ENCODE assay signal across 8 cellular contexts in genomic region chr16:50741808-50742520, GRCh38. TPM values are rescaled to one million over a fixed set of nuclear protein-coding genes. Genes with fewer than 3 reads are reported as not detected.
DNase-seq lines count a peak whose midpoint lies in the region; ATAC-seq and TF ChIP-seq lines count a peak whose summit lies in the region.

Gene CYLD, plus strand, starts transcription at chr16:50742086. Its CDS starts 7,613 bp downstream, at chr16:50749699.

- no peaks in the 10 kb centered on the region; the same call in 1 of the 2 replicates for H3K27me3 ChIP-seq in PC-9 (ENCODE audit: insufficient read depth, low read depth)

- H3F3A ChIP-seq in PC-9 (ENCODE audit: insufficient read depth, low read depth) = peaks cover 24% of the 10 kb centered on the region

- H4K20me1 ChIP-seq in PC-9 (ENCODE audit: insufficient read depth) = no peaks in the 10 kb centered on the region

- CTCF ChIA-PET in PC-9 (lab: Charles Lee) = interaction anchor here (0.7 kb wide), 1 partner anchor 64 kb away, joined by 4 read pairs; no protein-coding TSS in a partner anchor

- peak within 1 kb of the TSS; percentile 95 for H2AFZ ChIP-seq in PC-9

- H3K4me3 ChIP-seq in Jurkat, Clone E6-1 (ENCODE audit: low read length) = peak within 1 kb of the TSS; percentile 69
- peak within 1 kb of the TSS; percentile 89 for H3K4me3 ChIP-seq in PC-9
- peak within 1 kb of the TSS; percentile 83 for H3K4me3 ChIP-seq in epithelial cell of proximal tubule (ENCODE audit: low read depth, low read length)

- TF ChIP-seq CTCF in PC-9 (conservative IDR thresholded peaks at IDR 0.05) (no peak), epithelial cell of proximal tubule (conservative IDR thresholded peaks at IDR 0.05; ENCODE audit: low read depth, low read length) (no peak)

- POLR2A ChIA-PET in PC-9 (lab: Charles Lee; ENCODE audit: unreplicated experiment) = interaction anchor here (0.6 to 0.8 kb wide), 5 partner anchors 23 to 590 kb away, joined by 3 to 9 read pairs (median 3); no protein-coding TSS in a partner anchor

- no peaks in the 10 kb centered on the region; the same call in 1 of the 2 replicates for H3K9me2 ChIP-seq in PC-9 (ENCODE audit: insufficient read depth)

- DNase-seq in DMS153 (lab: John Stamatoyannopoulos, UW) (peak; percentile 93), PC-9 (peak; percentile 97 to 99), epithelial cell of proximal tubule (ENCODE audit: low read depth) (peak; percentile 83), mucosa of gallbladder (ENCODE audit: low spot score) (peak; percentile 100)
- DNase-seq in Jurkat, Clone E6-1 (ENCODE audit: low read depth, low spot score) = peak; percentile 97
- peak; percentile 98 for DNase-seq in activated T-cell treated with anti-CD3 and anti-CD28 coated beads, Interleukin-2, amount 50 U/mL, for 1 hour
- DNase-seq in stimulated activated CD8-positive, alpha-beta memory T cell treated with anti-CD3 and anti-CD28 coated beads, Interleukin-4, amount 100 ng/mL, for 4 hours (ENCODE audit: low read depth in 2 of 2, low spot score in 1 of 2) = peak; percentile 94 to 99

- ATAC-seq in GM21619 (IDR thresholded peaks at IDR 0.05; ENCODE audit: unreplicated experiment) = peak; percentile 90

- peak within 1 kb of the TSS; percentile 92 for H3K4me2 ChIP-seq in PC-9

- no TSS peak for BruUV-seq in PC-9 (replicated peaks; lab: Mats Ljungman, UMichigan)

- H3K9me3 ChIP-seq in PC-9 (ENCODE audit: insufficient read depth, low read depth) = no peaks in the 10 kb centered on the region

- intact Hi-C loops in PC-9 (cut with micrococcal nuclease; ENCODE audit: unreplicated experiment) = loop anchor here (1.0 to 10.0 kb wide), 2 partner anchors 23 to 197 kb away; partner anchors contain the start of gene NKD1

- no peaks in the 10 kb centered on the region for H3K36me3 ChIP-seq in PC-9 (ENCODE audit: low read depth)

- H3K79me2 ChIP-seq in PC-9 (ENCODE audit: low read depth) = no peaks in the 10 kb centered on the region

- peaks cover 34% of the 10 kb centered on the region for H3K4me1 ChIP-seq in PC-9 (replicated peaks; ENCODE audit: insufficient read depth)

- peak within 1 kb of the TSS; percentile 29; the same call in 1 of the 2 replicates for H3K27ac ChIP-seq in PC-9

RNA-seq across cellular contexts. Expression of gene CYLD, which starts in this region (rescaled TPM):
- polyA plus RNA-seq in Jurkat, Clone E6-1 (2012; ENCODE audit: insufficient read depth, insufficient read length) = 12.7 TPM
- total RNA-seq in PC-9 (2021) (12.6 and 19.0 TPM in 2 replicates), epithelial cell of proximal tubule (10.3 and 12.9 TPM in 2 replicates), mucosa of gallbladder (38.5 TPM)

Comparison
In these comparisons a context has a peak if more than half of its experiments do, and no peak if none do; other contexts are left out.
1. Peak in every context shown above with its lines: DNase-seq, ATAC-seq, H3K4me3 ChIP-seq and H3K27ac ChIP-seq.